Comparison of ENCODE assay signal across 1 cellular context in the genomic region with DNA sequence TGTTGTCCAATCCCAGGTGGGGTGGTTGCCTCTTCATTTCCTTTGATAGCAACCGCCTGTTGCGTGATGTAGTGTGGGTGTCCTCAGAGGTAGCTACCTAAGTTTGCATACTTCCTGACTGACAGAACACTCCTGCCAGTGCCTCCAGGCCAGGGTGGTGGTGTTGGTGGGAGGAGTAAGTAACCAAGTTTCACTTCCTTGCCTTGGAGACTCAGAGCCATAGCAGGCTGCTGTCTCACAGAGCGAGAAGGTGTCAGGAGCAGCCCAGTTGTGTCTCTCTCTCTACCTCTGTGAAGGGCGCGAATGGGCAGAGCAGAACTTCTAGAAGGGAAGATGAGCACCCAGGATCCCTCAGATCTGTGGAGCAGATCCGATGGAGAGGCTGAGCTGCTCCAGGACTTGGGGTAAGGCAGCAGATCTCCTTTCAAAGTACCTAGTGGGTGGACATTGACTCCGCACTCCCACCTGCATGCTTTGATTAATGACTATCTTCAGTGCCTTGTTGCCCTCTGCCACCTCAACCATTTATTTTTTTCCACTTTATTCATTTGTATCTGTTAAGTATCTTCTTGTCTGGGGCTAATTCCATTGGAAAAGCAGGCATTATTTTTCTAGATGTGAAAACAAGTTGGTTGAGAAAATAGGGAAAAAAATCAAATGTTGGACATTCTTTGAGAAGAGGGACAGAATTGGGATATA.
TF ChIP-seq lines count a peak whose summit lies in the region.

A gene with protein sequence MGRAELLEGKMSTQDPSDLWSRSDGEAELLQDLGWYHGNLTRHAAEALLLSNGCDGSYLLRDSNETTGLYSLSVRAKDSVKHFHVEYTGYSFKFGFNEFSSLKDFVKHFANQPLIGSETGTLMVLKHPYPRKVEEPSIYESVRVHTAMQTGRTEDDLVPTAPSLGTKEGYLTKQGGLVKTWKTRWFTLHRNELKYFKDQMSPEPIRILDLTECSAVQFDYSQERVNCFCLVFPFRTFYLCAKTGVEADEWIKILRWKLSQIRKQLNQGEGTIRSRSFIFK (plus strand): TSS at position 217 of the 699 bp plus-strand sequence. CDS start 87 bp downstream, at position 304.

TF ChIP-seq in GM12878, 131 proteins besides CTCF, POLR2A, EP300 and RAD21 (continued from another document and continues in another):
- TF ChIP-seq RUNX3 (IDR thresholded peaks at IDR 0.05; ENCODE audit: low read length) (peak; percentile 67), SIN3A (IDR thresholded peaks at IDR 0.05; ENCODE audit: low read depth, low read length) (peak; percentile 46), ZNF24 (IDR thresholded peaks at IDR 0.05) (no peak), SREBF1 (IDR thresholded peaks at IDR 0.05; ENCODE audit: low read length) (no peak), SP1 (IDR thresholded peaks at IDR 0.05; ENCODE audit: low read depth, low read length) (peak; percentile 64), ZSCAN29 (IDR thresholded peaks at IDR 0.05) (no peak), ZNF207 (IDR thresholded peaks at IDR 0.05; ENCODE audit: borderline replicate concordance) (no peak), CHD1 (IDR thresholded peaks at IDR 0.05; ENCODE audit: low read depth, low read length) (no peak), ZNF217 (IDR thresholded peaks at IDR 0.05) (peak; percentile 41; the same call in 1 of the 2 replicates), EGR1 (IDR thresholded peaks at IDR 0.05; ENCODE audit: borderline replicate concordance in 1 of 2, low read depth in 2 of 2, low read length in 2 of 2) (no peak), MTA3 (IDR thresholded peaks at IDR 0.05; ENCODE audit: borderline replicate concordance, low read length) (peak; percentile 65; the same call in 1 of the 2 replicates), ESRRA (IDR thresholded peaks at IDR 0.05; ENCODE audit: low read length) (no peak), TCF12 (IDR thresholded peaks at IDR 0.05; ENCODE audit: low read depth, low read length) (peak; percentile 78), POLR2AphosphoS2 (IDR thresholded peaks at IDR 0.05; ENCODE audit: low read depth, low read length) (peak; percentile 95), STAT3 (IDR thresholded peaks at IDR 0.05; ENCODE audit: low read depth, low read length) (no peak), WRNIP1 (IDR thresholded peaks at IDR 0.05; ENCODE audit: borderline replicate concordance, low read depth, low read length) (peak; percentile 91; the same call in 1 of the 2 replicates), HDAC6 (IDR thresholded peaks at IDR 0.05; ENCODE audit: unreplicated experiment) (no peak), NFIC (IDR thresholded peaks at IDR 0.05; ENCODE audit: low read depth, low read length) (peak; percentile 61), SIX5 (IDR thresholded peaks at IDR 0.05; ENCODE audit: low read depth, low read length, severe bottlenecking) (no peak), BHLHE40 (IDR thresholded peaks at IDR 0.05; ENCODE audit: borderline replicate concordance in 1 of 2, low read depth in 2 of 2, low read length in 1 of 2) (peak; percentile 54 to 58; a peak in 2 of 4 replicates), CREM (IDR thresholded peaks at IDR 0.05; ENCODE audit: low read depth) (peak; percentile 56; the same call in 1 of the 2 replicates), ATF7 (IDR thresholded peaks at IDR 0.05; ENCODE audit: low read depth) (peak; percentile 73)
- TF ChIP-seq, protein P1, sequence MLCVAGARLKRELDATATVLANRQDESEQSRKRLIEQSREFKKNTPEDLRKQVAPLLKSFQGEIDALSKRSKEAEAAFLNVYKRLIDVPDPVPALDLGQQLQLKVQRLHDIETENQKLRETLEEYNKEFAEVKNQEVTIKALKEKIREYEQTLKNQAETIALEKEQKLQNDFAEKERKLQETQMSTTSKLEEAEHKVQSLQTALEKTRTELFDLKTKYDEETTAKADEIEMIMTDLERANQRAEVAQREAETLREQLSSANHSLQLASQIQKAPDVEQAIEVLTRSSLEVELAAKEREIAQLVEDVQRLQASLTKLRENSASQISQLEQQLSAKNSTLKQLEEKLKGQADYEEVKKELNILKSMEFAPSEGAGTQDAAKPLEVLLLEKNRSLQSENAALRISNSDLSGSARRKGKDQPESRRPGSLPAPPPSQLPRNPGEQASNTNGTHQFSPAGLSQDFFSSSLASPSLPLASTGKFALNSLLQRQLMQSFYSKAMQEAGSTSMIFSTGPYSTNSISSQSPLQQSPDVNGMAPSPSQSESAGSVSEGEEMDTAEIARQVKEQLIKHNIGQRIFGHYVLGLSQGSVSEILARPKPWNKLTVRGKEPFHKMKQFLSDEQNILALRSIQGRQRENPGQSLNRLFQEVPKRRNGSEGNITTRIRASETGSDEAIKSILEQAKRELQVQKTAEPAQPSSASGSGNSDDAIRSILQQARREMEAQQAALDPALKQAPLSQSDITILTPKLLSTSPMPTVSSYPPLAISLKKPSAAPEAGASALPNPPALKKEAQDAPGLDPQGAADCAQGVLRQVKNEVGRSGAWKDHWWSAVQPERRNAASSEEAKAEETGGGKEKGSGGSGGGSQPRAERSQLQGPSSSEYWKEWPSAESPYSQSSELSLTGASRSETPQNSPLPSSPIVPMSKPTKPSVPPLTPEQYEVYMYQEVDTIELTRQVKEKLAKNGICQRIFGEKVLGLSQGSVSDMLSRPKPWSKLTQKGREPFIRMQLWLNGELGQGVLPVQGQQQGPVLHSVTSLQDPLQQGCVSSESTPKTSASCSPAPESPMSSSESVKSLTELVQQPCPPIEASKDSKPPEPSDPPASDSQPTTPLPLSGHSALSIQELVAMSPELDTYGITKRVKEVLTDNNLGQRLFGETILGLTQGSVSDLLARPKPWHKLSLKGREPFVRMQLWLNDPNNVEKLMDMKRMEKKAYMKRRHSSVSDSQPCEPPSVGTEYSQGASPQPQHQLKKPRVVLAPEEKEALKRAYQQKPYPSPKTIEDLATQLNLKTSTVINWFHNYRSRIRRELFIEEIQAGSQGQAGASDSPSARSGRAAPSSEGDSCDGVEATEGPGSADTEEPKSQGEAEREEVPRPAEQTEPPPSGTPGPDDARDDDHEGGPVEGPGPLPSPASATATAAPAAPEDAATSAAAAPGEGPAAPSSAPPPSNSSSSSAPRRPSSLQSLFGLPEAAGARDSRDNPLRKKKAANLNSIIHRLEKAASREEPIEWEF (IDR thresholded peaks at IDR 0.05; ENCODE audit: insufficient replicate concordance, low read depth, low read length), result no peak
- TF ChIP-seq, protein P2, sequence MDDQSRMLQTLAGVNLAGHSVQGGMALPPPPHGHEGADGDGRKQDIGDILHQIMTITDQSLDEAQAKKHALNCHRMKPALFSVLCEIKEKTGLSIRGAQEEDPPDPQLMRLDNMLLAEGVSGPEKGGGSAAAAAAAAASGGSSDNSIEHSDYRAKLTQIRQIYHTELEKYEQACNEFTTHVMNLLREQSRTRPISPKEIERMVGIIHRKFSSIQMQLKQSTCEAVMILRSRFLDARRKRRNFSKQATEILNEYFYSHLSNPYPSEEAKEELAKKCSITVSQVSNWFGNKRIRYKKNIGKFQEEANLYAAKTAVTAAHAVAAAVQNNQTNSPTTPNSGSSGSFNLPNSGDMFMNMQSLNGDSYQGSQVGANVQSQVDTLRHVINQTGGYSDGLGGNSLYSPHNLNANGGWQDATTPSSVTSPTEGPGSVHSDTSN (IDR thresholded peaks at IDR 0.05; ENCODE audit: insufficient replicate concordance, low read depth, low read length), result peak; percentile 89
- TF ChIP-seq, protein P3, sequence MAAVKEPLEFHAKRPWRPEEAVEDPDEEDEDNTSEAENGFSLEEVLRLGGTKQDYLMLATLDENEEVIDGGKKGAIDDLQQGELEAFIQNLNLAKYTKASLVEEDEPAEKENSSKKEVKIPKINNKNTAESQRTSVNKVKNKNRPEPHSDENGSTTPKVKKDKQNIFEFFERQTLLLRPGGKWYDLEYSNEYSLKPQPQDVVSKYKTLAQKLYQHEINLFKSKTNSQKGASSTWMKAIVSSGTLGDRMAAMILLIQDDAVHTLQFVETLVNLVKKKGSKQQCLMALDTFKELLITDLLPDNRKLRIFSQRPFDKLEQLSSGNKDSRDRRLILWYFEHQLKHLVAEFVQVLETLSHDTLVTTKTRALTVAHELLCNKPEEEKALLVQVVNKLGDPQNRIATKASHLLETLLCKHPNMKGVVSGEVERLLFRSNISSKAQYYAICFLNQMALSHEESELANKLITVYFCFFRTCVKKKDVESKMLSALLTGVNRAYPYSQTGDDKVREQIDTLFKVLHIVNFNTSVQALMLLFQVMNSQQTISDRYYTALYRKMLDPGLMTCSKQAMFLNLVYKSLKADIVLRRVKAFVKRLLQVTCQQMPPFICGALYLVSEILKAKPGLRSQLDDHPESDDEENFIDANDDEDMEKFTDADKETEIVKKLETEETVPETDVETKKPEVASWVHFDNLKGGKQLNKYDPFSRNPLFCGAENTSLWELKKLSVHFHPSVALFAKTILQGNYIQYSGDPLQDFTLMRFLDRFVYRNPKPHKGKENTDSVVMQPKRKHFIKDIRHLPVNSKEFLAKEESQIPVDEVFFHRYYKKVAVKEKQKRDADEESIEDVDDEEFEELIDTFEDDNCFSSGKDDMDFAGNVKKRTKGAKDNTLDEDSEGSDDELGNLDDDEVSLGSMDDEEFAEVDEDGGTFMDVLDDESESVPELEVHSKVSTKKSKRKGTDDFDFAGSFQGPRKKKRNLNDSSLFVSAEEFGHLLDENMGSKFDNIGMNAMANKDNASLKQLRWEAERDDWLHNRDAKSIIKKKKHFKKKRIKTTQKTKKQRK (IDR thresholded peaks at IDR 0.05; ENCODE audit: low read depth, low read length), result no peak
- TF ChIP-seq, protein P4, sequence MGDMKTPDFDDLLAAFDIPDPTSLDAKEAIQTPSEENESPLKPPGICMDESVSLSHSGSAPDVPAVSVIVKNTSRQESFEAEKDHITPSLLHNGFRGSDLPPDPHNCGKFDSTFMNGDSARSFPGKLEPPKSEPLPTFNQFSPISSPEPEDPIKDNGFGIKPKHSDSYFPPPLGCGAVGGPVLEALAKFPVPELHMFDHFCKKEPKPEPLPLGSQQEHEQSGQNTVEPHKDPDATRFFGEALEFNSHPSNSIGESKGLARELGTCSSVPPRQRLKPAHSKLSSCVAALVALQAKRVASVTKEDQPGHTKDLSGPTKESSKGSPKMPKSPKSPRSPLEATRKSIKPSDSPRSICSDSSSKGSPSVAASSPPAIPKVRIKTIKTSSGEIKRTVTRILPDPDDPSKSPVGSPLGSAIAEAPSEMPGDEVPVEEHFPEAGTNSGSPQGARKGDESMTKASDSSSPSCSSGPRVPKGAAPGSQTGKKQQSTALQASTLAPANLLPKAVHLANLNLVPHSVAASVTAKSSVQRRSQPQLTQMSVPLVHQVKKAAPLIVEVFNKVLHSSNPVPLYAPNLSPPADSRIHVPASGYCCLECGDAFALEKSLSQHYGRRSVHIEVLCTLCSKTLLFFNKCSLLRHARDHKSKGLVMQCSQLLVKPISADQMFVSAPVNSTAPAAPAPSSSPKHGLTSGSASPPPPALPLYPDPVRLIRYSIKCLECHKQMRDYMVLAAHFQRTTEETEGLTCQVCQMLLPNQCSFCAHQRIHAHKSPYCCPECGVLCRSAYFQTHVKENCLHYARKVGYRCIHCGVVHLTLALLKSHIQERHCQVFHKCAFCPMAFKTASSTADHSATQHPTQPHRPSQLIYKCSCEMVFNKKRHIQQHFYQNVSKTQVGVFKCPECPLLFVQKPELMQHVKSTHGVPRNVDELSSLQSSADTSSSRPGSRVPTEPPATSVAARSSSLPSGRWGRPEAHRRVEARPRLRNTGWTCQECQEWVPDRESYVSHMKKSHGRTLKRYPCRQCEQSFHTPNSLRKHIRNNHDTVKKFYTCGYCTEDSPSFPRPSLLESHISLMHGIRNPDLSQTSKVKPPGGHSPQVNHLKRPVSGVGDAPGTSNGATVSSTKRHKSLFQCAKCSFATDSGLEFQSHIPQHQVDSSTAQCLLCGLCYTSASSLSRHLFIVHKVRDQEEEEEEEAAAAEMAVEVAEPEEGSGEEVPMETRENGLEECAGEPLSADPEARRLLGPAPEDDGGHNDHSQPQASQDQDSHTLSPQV (IDR thresholded peaks at IDR 0.05), result no peak
- TF ChIP-seq, protein P5, sequence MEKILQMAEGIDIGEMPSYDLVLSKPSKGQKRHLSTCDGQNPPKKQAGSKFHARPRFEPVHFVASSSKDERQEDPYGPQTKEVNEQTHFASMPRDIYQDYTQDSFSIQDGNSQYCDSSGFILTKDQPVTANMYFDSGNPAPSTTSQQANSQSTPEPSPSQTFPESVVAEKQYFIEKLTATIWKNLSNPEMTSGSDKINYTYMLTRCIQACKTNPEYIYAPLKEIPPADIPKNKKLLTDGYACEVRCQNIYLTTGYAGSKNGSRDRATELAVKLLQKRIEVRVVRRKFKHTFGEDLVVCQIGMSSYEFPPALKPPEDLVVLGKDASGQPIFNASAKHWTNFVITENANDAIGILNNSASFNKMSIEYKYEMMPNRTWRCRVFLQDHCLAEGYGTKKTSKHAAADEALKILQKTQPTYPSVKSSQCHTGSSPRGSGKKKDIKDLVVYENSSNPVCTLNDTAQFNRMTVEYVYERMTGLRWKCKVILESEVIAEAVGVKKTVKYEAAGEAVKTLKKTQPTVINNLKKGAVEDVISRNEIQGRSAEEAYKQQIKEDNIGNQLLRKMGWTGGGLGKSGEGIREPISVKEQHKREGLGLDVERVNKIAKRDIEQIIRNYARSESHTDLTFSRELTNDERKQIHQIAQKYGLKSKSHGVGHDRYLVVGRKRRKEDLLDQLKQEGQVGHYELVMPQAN (conservative IDR thresholded peaks at IDR 0.05), result 0 out of 2 replicates have a peak, but pooled peaks have one; percentile 57
- TF ChIP-seq, protein P6, sequence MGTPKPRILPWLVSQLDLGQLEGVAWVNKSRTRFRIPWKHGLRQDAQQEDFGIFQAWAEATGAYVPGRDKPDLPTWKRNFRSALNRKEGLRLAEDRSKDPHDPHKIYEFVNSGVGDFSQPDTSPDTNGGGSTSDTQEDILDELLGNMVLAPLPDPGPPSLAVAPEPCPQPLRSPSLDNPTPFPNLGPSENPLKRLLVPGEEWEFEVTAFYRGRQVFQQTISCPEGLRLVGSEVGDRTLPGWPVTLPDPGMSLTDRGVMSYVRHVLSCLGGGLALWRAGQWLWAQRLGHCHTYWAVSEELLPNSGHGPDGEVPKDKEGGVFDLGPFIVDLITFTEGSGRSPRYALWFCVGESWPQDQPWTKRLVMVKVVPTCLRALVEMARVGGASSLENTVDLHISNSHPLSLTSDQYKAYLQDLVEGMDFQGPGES (IDR thresholded peaks at IDR 0.05), result no peak
- TF ChIP-seq, protein P7, sequence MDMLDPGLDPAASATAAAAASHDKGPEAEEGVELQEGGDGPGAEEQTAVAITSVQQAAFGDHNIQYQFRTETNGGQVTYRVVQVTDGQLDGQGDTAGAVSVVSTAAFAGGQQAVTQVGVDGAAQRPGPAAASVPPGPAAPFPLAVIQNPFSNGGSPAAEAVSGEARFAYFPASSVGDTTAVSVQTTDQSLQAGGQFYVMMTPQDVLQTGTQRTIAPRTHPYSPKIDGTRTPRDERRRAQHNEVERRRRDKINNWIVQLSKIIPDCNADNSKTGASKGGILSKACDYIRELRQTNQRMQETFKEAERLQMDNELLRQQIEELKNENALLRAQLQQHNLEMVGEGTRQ (IDR thresholded peaks at IDR 0.05; ENCODE audit: borderline replicate concordance, low read depth, low read length), result no peak
- TF ChIP-seq, protein P8, sequence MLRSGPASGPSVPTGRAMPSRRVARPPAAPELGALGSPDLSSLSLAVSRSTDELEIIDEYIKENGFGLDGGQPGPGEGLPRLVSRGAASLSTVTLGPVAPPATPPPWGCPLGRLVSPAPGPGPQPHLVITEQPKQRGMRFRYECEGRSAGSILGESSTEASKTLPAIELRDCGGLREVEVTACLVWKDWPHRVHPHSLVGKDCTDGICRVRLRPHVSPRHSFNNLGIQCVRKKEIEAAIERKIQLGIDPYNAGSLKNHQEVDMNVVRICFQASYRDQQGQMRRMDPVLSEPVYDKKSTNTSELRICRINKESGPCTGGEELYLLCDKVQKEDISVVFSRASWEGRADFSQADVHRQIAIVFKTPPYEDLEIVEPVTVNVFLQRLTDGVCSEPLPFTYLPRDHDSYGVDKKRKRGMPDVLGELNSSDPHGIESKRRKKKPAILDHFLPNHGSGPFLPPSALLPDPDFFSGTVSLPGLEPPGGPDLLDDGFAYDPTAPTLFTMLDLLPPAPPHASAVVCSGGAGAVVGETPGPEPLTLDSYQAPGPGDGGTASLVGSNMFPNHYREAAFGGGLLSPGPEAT (IDR thresholded peaks at IDR 0.05; ENCODE audit: low read depth), result peak; percentile 72; the same call in 1 of the 2 replicates
